In the genomic region with DNA sequence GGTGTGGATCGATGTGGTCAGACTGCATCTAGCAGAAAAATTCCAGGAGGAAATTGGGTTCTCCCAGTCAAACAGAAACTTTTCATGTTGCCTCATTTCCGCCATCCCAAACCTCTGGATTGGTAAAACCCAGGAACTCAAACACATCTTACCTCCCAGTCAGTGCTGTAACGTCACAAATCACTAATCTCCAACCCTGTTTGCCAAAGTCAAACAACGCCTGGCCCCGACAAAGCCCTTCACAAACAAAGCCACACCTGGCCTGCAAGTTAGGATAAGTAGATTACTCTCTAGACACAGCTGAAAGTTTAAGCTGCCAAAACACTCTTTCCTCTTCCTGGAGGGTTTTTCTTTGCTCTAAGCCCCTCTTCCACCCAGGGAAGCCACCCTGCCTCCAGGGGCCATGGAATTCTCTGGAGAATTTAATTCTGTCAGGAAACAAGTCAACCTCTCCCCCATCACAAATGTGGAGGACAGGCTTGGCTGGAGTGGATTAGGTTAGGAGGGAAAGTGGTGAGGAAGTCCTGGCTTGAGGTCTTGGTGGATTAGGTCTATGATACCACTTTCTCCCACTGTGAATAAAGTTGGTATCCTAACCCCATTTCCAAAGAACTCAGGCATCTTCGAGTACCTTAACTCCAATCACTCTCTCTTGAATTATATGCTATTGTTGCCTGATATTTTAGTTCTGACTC, we compare ENCODE assay signal across 17 cellular contexts.
A peak's percentile ranks its signal among the peaks of the same experiment; 100 is the strongest.
DNase-seq lines count a peak whose midpoint lies in the region; ATAC-seq and TF ChIP-seq lines count a peak whose summit lies in the region.
"Had no signal": no experiment of that assay in that cellular context is flagged by ENCODE, and none has a peak within 500 bp of the region (broad histone marks: within the 10 kb centered on the region; RNA-seq: fewer than 3 reads in every experiment).

No MANE protein-coding gene starts in this region.

- H3K4me3 Mint-ChIP-seq in Caco-2 (ENCODE audit: unreplicated experiment) = peak overlapping the region; percentile 54
- no peak overlapping the region for H3K4me3 Mint-ChIP-seq in chondrocyte (ENCODE audit: unreplicated experiment)
- H3K4me3 Mint-ChIP-seq: activated CD8-positive, alpha-beta memory T cell treated with anti-CD3 and anti-CD28 coated beads, Interleukin-2, amount 10 ng/mL, durations not matched to agents 7 days and 5 days; mesothelial cell of epicardium; T-helper 1 cell treated with Interleukin-12 subunit alpha and Interleukin-12 subunit beta and Interleukin-4 antibody, amounts not matched to agents 30 μg/mL and 1 μg/mL, for 36 hours had no signal

- no peaks in the 10 kb centered on the region for H3K27me3 Mint-ChIP-seq in Caco-2 (ENCODE audit: insufficient read depth, unreplicated experiment)
- no peaks in the 10 kb centered on the region for H3K27me3 Mint-ChIP-seq in chondrocyte (ENCODE audit: low read depth)

- ATAC-seq in HG02623 (IDR thresholded peaks at IDR 0.05; ENCODE audit: unreplicated experiment) = no peak
- ATAC-seq: activated CD8-positive, alpha-beta memory T cell treated with anti-CD3 and anti-CD28 coated beads, Interleukin-2, amount 10 ng/mL, durations not matched to agents 7 days and 5 days had no signal

- CTCF ChIA-PET in Caco-2 (lab: Charles Lee) = no interaction called here

- H3K27me3 ChIP-seq in Caco-2 (replicated peaks; ENCODE audit: control insufficient read depth, insufficient read depth, low read length) = no peaks in the 10 kb centered on the region
- H3K27me3 ChIP-seq: tibial nerve had no signal

- POLR2A ChIA-PET in Caco-2 (lab: Charles Lee) = no interaction called here

- H3K4me1 ChIP-seq in Caco-2 = peaks cover 39% of the 10 kb centered on the region
- H3K4me1 ChIP-seq: tibial nerve had no signal

- TF ChIP-seq CTCF in Caco-2 (IDR thresholded peaks at IDR 0.05; ENCODE audit: insufficient read depth in 1 of 2, low read depth in 1 of 2, low read length in 1 of 2, severe bottlenecking in 1 of 2, unreplicated experiment in 1 of 2) (no peak), chondrocyte (IDR thresholded peaks at IDR 0.05) (no peak)

- intact Hi-C loops in Caco-2 (cut with micrococcal nuclease; ENCODE audit: unreplicated experiment) = loop anchor here (1.0 to 2.0 kb wide), 6 partner anchors 36 to 341 kb away; partner anchors contain the start of gene LYPD6B

- H3K36me3 Mint-ChIP-seq in Caco-2 (ENCODE audit: insufficient read depth, unreplicated experiment) = peaks cover 14% of the 10 kb centered on the region
- no peaks in the 10 kb centered on the region for H3K36me3 Mint-ChIP-seq in chondrocyte (ENCODE audit: low read depth)
- H3K36me3 Mint-ChIP-seq: activated CD8-positive, alpha-beta memory T cell treated with anti-CD3 and anti-CD28 coated beads, Interleukin-2, amount 10 ng/mL, durations not matched to agents 7 days and 5 days; mesothelial cell of epicardium had no signal

- H3K4me1 Mint-ChIP-seq in Caco-2 (ENCODE audit: low read depth, unreplicated experiment) = peaks cover 39% of the 10 kb centered on the region
- no peaks in the 10 kb centered on the region for H3K4me1 Mint-ChIP-seq in chondrocyte (ENCODE audit: low read depth)
- H3K4me1 Mint-ChIP-seq: activated CD8-positive, alpha-beta memory T cell treated with anti-CD3 and anti-CD28 coated beads, Interleukin-2, amount 10 ng/mL, durations not matched to agents 7 days and 5 days had no signal

- no peaks in the 10 kb centered on the region for H3K9me3 ChIP-seq in Caco-2
- H3K9me3 ChIP-seq: tibial nerve had no signal

- 0 out of 2 replicates have a peak overlapping the region, but pooled peaks have one; percentile 5 for H3K4me3 ChIP-seq in Caco-2 (ENCODE audit: low read depth, low read length)
- H3K4me3 ChIP-seq: tibial nerve had no signal

- DNase-seq in Caco-2 (peak; percentile 88 to 90), LoVo (ENCODE audit: low spot score) (peak; percentile 32), NCI-H82 treated with DMSO at 0.1 percent for 48 hours (lab: John Stamatoyannopoulos, UW; ENCODE audit: unreplicated experiment) (peak; percentile 75), mucosa of gallbladder (ENCODE audit: low spot score) (peak; percentile 50), OCI-M1 (lab: John Stamatoyannopoulos, UW) (no peak), chondrocyte (ENCODE audit: low spot score) (no peak), NCI-H524 treated with DMSO at 0.1 percent for 48 hours (lab: John Stamatoyannopoulos, UW) (no peak)
- DNase-seq: activated CD8-positive, alpha-beta memory T cell treated with anti-CD3 and anti-CD28 coated beads, Interleukin-2, amount 10 ng/mL, durations not matched to agents 7 days and 5 days; activated gamma-delta T cell treated with Interleukin-2 at 50 U/mL for 16 hours; aorta; MM.1S; occipital lobe; stimulated activated CD4-positive, alpha-beta T cell treated with anti-CD3 and anti-CD28 coated beads, Interleukin-4, amount 100 ng/mL, for 4 hours had no signal

- H3K9me3 Mint-ChIP-seq in Caco-2 (ENCODE audit: unreplicated experiment) = no peaks in the 10 kb centered on the region
- H3K9me3 Mint-ChIP-seq in chondrocyte (ENCODE audit: low read depth) = no peaks in the 10 kb centered on the region
- H3K9me3 Mint-ChIP-seq: mesothelial cell of epicardium; T-helper 1 cell treated with Interleukin-12 subunit alpha and Interleukin-12 subunit beta and Interleukin-4 antibody, amounts not matched to agents 30 μg/mL and 1 μg/mL, for 36 hours had no signal

- no peaks in the 10 kb centered on the region for H3K36me3 ChIP-seq in Caco-2 (ENCODE audit: control insufficient read depth, insufficient read depth, low read length)
- H3K36me3 ChIP-seq: tibial nerve had no signal

- TSS peak; percentile 60 for BruUV-seq in Caco-2 (replicated peaks; lab: Mats Ljungman, UMichigan)

- H3K27ac Mint-ChIP-seq in Caco-2 (ENCODE audit: unreplicated experiment) = peak overlapping the region; percentile 78
- no peak overlapping the region for H3K27ac Mint-ChIP-seq in chondrocyte (ENCODE audit: unreplicated experiment)
- H3K27ac Mint-ChIP-seq: activated CD8-positive, alpha-beta memory T cell treated with anti-CD3 and anti-CD28 coated beads, Interleukin-2, amount 10 ng/mL, durations not matched to agents 7 days and 5 days; mesothelial cell of epicardium; T-helper 1 cell treated with Interleukin-12 subunit alpha and Interleukin-12 subunit beta and Interleukin-4 antibody, amounts not matched to agents 30 μg/mL and 1 μg/mL, for 36 hours had no signal

Comparison
In these comparisons a context has a peak if more than half of its experiments do, and no peak if none do; other contexts are left out.
1. DNase-seq: peak in Caco-2 (2 of 2), LoVo (single experiment), NCI-H82 treated with DMSO at 0.1 percent for 48 hours (single experiment) and mucosa of gallbladder (single experiment); none in OCI-M1 (single experiment), chondrocyte (single experiment) and NCI-H524 treated with DMSO at 0.1 percent for 48 hours (single experiment).